8 cellular contexts compared by ENCODE assay signal in the genomic region with DNA sequence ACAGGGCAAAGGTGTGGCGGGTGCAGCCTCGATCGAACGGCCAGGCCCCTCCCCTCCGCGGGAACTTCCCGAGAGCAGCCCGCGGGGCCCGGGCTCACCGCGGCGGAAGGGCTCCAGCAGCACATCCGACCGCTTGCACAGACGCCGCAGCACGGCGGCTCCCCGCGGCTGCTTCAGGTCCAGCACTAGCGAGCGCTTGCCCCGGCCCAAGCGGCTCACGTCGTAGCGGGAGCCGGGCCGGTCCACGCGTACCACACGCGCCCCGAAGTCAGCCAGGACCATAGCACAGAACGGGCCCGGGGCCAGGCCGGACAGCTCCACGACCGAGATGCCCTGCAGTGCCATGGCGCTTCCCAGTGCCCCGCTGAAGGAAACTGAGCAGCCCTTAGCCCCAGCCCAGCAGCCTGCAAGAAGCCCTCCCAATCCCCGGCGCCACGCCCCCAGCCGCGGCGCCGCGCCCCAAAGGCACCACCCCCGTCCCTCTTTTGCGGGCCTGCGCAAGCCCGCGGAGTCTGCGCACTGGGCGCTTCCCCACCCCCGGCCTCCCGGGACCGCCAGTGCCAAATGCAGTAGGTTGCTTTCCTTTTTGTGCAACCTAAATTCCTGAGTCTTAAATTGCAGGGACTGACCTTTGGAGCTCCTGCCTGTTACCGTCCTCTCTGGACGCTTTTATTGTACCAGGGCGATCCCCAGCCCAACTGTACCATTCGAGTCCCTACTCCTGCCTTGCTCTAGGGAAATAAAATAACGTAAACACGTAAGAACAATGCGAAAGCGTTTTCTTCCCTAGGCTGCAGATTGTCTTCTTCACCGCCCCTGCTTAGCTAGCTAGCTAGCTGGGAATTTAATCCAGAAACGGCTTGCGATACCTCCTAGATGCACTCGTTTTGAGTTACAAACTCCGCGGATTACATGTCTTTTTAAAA. TPM values are rescaled to one million over a fixed set of nuclear protein-coding genes. Genes with fewer than 3 reads are reported as not detected.
A peak's percentile ranks its signal among the peaks of the same experiment; 100 is the strongest.
DNase-seq lines count a peak whose midpoint lies in the region; ATAC-seq and TF ChIP-seq lines count a peak whose summit lies in the region.

A gene (minus strand): TSS at position 376 of the 926 bp plus-strand sequence. CDS start 31 bp downstream, at position 345.

- H3K27ac Mint-ChIP-seq in CD8-positive, alpha-beta T cell = peak within 1 kb of the TSS; percentile 94
- H3K27ac Mint-ChIP-seq in activated CD8-positive, alpha-beta T cell treated with anti-CD3 and anti-CD28 coated beads for 36 hours = peak within 1 kb of the TSS; percentile 92

- H3K36me3 Mint-ChIP-seq in CD8-positive, alpha-beta T cell = peaks cover 27% of the 10 kb centered on the region
- H3K36me3 Mint-ChIP-seq in activated CD8-positive, alpha-beta T cell treated with anti-CD3 and anti-CD28 coated beads for 36 hours (ENCODE audit: low read depth) = peaks cover 4% of the 10 kb centered on the region

- peaks cover 16% of the 10 kb centered on the region for H3K4me1 ChIP-seq in CD8-positive, alpha-beta T cell (ENCODE audit: insufficient read depth, low read length)
- H3K4me1 ChIP-seq in lung (ENCODE audit: control insufficient read depth in 2 of 2, insufficient read depth in 2 of 2, low read length in 2 of 2) = peaks cover 0 to 2% of the 10 kb centered on the region in 2 donors

- no peaks in the 10 kb centered on the region for H3K27me3 Mint-ChIP-seq in CD8-positive, alpha-beta T cell (ENCODE audit: low read depth)
- H3K27me3 Mint-ChIP-seq in activated CD8-positive, alpha-beta T cell treated with anti-CD3 and anti-CD28 coated beads for 36 hours = no peaks in the 10 kb centered on the region

- ATAC-seq in CD8-positive, alpha-beta T cell = peak; percentile 83
- ATAC-seq in GM19455 (IDR thresholded peaks at IDR 0.05; ENCODE audit: unreplicated experiment) (peak; percentile 93), lung (ENCODE audit: insufficient read depth, low FRiP score) (peak; percentile 93)
- peak; percentile 89 for ATAC-seq in activated CD8-positive, alpha-beta T cell treated with anti-CD3 and anti-CD28 coated beads for 36 hours

- no peaks in the 10 kb centered on the region for H3K27me3 ChIP-seq in CD8-positive, alpha-beta T cell (ENCODE audit: insufficient read depth, low read length)
- H3K27me3 ChIP-seq in lung (ENCODE audit: control insufficient read depth, insufficient read depth) = no peaks in the 10 kb centered on the region

- POLR2A ChIA-PET in CD8-positive, alpha-beta T cell (lab: Charles Lee) = interaction anchor here (0.8 to 1.8 kb wide), 5 partner anchors 9 to 568 kb away, joined by 3 to 7 read pairs (median 5); a partner anchor contains a TSS
- POLR2A ChIA-PET in activated CD8-positive, alpha-beta T cell treated with anti-CD3 and anti-CD28 coated beads for 36 hours (lab: Charles Lee) = interaction anchor here (1.3 kb wide), 1 partner anchor 11 kb away, joined by 3 read pairs; no protein-coding TSS in a partner anchor

- H3K9me3 Mint-ChIP-seq in CD8-positive, alpha-beta T cell = no peaks in the 10 kb centered on the region
- H3K9me3 Mint-ChIP-seq in activated CD8-positive, alpha-beta T cell treated with anti-CD3 and anti-CD28 coated beads for 36 hours = no peaks in the 10 kb centered on the region

- no peaks in the 10 kb centered on the region for H3K9me3 ChIP-seq in CD8-positive, alpha-beta T cell (ENCODE audit: low read length)
- H3K9me3 ChIP-seq in lung (ENCODE audit: control insufficient read depth in 2 of 2, insufficient read depth in 1 of 2, low read length in 1 of 2) = no peaks in the 10 kb centered on the region

- H3K4me1 Mint-ChIP-seq in CD8-positive, alpha-beta T cell (ENCODE audit: low read depth) = peaks cover 21% of the 10 kb centered on the region
- peaks cover 27% of the 10 kb centered on the region for H3K4me1 Mint-ChIP-seq in activated CD8-positive, alpha-beta T cell treated with anti-CD3 and anti-CD28 coated beads for 36 hours (ENCODE audit: low read depth)

- peaks cover 4% of the 10 kb centered on the region for H3K36me3 ChIP-seq in CD8-positive, alpha-beta T cell (ENCODE audit: insufficient read depth, low read length)
- peaks cover 0 to 4% of the 10 kb centered on the region in 2 donors for H3K36me3 ChIP-seq in lung (ENCODE audit: control insufficient read depth in 2 of 2, insufficient read depth in 2 of 2, low read length in 2 of 2)

- peak within 1 kb of the TSS; percentile 72 for H3K4me3 ChIP-seq in CD8-positive, alpha-beta T cell (ENCODE audit: low read depth, low read length)
- peak within 1 kb of the TSS; percentile 77 for H3K4me3 ChIP-seq in lung

- intact Hi-C loops in CD8-positive, alpha-beta T cell (cut with DNase I, micrococcal nuclease) = loop anchor here (1.0 to 10.0 kb wide), 5 partner anchors 11 to 921 kb away; a partner anchor contains a TSS
- intact Hi-C loops in activated CD8-positive, alpha-beta T cell treated with anti-CD3 and anti-CD28 coated beads for 36 hours (cut with micrococcal nuclease) = no loop called here

- TF ChIP-seq CTCF in CD8-positive, alpha-beta T cell (IDR thresholded peaks at IDR 0.05) = no peak
- TF ChIP-seq CTCF in activated CD8-positive, alpha-beta T cell treated with anti-CD3 and anti-CD28 coated beads for 36 hours (IDR thresholded peaks at IDR 0.05) = no peak
- no peak for TF ChIP-seq CTCF in lung (IDR thresholded peaks at IDR 0.05; ENCODE audit: control extremely low read depth, extremely low read depth)

- peak within 1 kb of the TSS; percentile 67 for H3K27ac ChIP-seq in CD8-positive, alpha-beta T cell (ENCODE audit: low read depth, low read length)
- H3K27ac ChIP-seq in lung (ENCODE audit: low read depth in 1 of 2, low read length in 1 of 2) = peak within 1 kb of the TSS; percentile 89 to 98

- H3K4me3 Mint-ChIP-seq in CD8-positive, alpha-beta T cell = peak within 1 kb of the TSS; percentile 97
- H3K4me3 Mint-ChIP-seq in activated CD8-positive, alpha-beta T cell treated with anti-CD3 and anti-CD28 coated beads for 36 hours = peak within 1 kb of the TSS; percentile 86

- CTCF ChIA-PET in CD8-positive, alpha-beta T cell (lab: Charles Lee) = interaction anchor here (0.7 kb wide), 1 partner anchor 72 kb away, joined by 3 read pairs; no protein-coding TSS in a partner anchor
- CTCF ChIA-PET in activated CD8-positive, alpha-beta T cell treated with anti-CD3 and anti-CD28 coated beads for 36 hours (lab: Charles Lee) = interaction anchor here (1.2 to 2.1 kb wide), 3 partner anchors 10 to 15 kb away, joined by 4 to 7 read pairs (median 5); no protein-coding TSS in a partner anchor

- peak; percentile 58 to 95 (median 88) for DNase-seq in CD8-positive, alpha-beta T cell
- peak; percentile 94 for DNase-seq in HK-2 (ENCODE audit: unreplicated experiment)
- peak; percentile 71 for DNase-seq in NCI-H82 treated with DMSO at 0.1 percent for 48 hours (lab: John Stamatoyannopoulos, UW; ENCODE audit: unreplicated experiment)
- DNase-seq in activated CD8-positive, alpha-beta T cell treated with anti-CD3 and anti-CD28 coated beads for 36 hours = peak; percentile 88
- DNase-seq in ecto neural progenitor cell (ENCODE audit: low spot score) = peak; percentile 97
- peak; percentile 91 for DNase-seq in lung (ENCODE audit: low spot score)
- DNase-seq in stimulated activated CD4-positive, alpha-beta T cell treated with anti-CD3 and anti-CD28 coated beads, TNF-alpha, amount 100 ng/mL, for 24 hours (ENCODE audit: low read depth in 3 of 3) = peak; percentile 66 to 87 (median 80)

- 0% methylated on average over 70 to 74 of the region's 74 CpGs for WGBS in lung, 2 donors

RNA-seq across cellular contexts. Expression of the gene that starts here (rescaled TPM):
- total RNA-seq in CD8-positive, alpha-beta T cell = 1 to 10 TPM; 1.2 to 1.5 TPM
- total RNA-seq in activated CD8-positive, alpha-beta T cell treated with anti-CD3 and anti-CD28 coated beads for 36 hours = 1 to 10 TPM; 6.5 to 7.7 TPM
- total RNA-seq in lung = 10 to 100 TPM in 1 of 2 donors, 1 to 10 TPM in 1; 9.0 to 16.1 TPM
- 1 to 10 TPM; 5.9 to 7.4 TPM for polyA plus RNA-seq in lung

Comparison
In these comparisons a context has a peak if more than half of its experiments do, and no peak if none do; other contexts are left out.
1. Peak in every context shown above with its lines: DNase-seq, ATAC-seq, H3K4me3 ChIP-seq and H3K27ac ChIP-seq.